Comparison of ENCODE assay signal across 8 cellular contexts in genomic region chr9:127568971-127569818, GRCh38. TPM values are rescaled to one million over a fixed set of nuclear protein-coding genes. Genes with fewer than 3 reads are reported as not detected.
DNase-seq lines count a peak whose midpoint lies in the region; ATAC-seq, FAIRE-seq and TF ChIP-seq lines count a peak whose summit lies in the region.

No MANE protein-coding gene starts in this region.

- peaks cover 39% of the 10 kb centered on the region for H3K4me1 Mint-ChIP-seq in stimulated activated naive CD8-positive, alpha-beta T cell treated with anti-CD3 and anti-CD28 coated beads, Interleukin-15, amount 100 ng/mL, for 72 hours

- no peaks in the 10 kb centered on the region for H3F3A ChIP-seq in neural cell (ENCODE audit: insufficient read depth, low read length, poor library complexity, severe bottlenecking)

- H3K27me3 ChIP-seq in RWPE2 (ENCODE audit: insufficient read depth, poor library complexity, severe bottlenecking) (no peaks in the 10 kb centered on the region), neural cell (ENCODE audit: insufficient read depth, low read depth, low read length) (no peaks in the 10 kb centered on the region)

- H3K9me2 ChIP-seq in neural cell (ENCODE audit: insufficient read depth, low read length): no peaks in the 10 kb centered on the region

- H3K27me3 Mint-ChIP-seq in stimulated activated naive CD8-positive, alpha-beta T cell treated with anti-CD3 and anti-CD28 coated beads, Interleukin-15, amount 100 ng/mL, for 72 hours: no peaks in the 10 kb centered on the region

- peak; percentile 35 for ATAC-seq in RWPE2 (ENCODE audit: low read depth)
- ATAC-seq in stimulated activated naive CD8-positive, alpha-beta T cell treated with anti-CD3 and anti-CD28 coated beads, Interleukin-15, amount 100 ng/mL, for 72 hours: peak; percentile 85
- ATAC-seq in HG03196 (IDR thresholded peaks at IDR 0.05; ENCODE audit: unreplicated experiment): no peak

- H4K20me1 ChIP-seq in neural cell (ENCODE audit: insufficient read depth): no peaks in the 10 kb centered on the region

- no peak for TF ChIP-seq CTCF in RWPE2 (IDR thresholded peaks at IDR 0.05; ENCODE audit: poor library complexity, severe bottlenecking)
- TF ChIP-seq CTCF in fibroblast of the aortic adventitia (IDR thresholded peaks at IDR 0.05; ENCODE audit: insufficient read depth, low read length): no peak
- TF ChIP-seq CTCF in neural cell (IDR thresholded peaks at IDR 0.05; ENCODE audit: poor library complexity, severe bottlenecking): no peak

- H3K4me3 ChIP-seq in RWPE2 (ENCODE audit: severe bottlenecking): peak overlapping the region; percentile 98
- H3K4me3 ChIP-seq in fibroblast of the aortic adventitia (ENCODE audit: low read depth, low read length): peak overlapping the region; percentile 91
- H3K4me3 ChIP-seq in neural cell (ENCODE audit: low read length): peak overlapping the region; percentile 88

- peak overlapping the region; percentile 34 for H3K4me2 ChIP-seq in neural cell (ENCODE audit: low read length)

- H3K4me3 Mint-ChIP-seq in stimulated activated naive CD8-positive, alpha-beta T cell treated with anti-CD3 and anti-CD28 coated beads, Interleukin-15, amount 100 ng/mL, for 72 hours: peak overlapping the region; percentile 89 to 91

- H3K27ac ChIP-seq in RWPE2 (ENCODE audit: poor library complexity, severe bottlenecking) (peak overlapping the region; percentile 98), neural cell (ENCODE audit: low read length) (peak overlapping the region; percentile 26)

- H3K9me3 Mint-ChIP-seq in stimulated activated naive CD8-positive, alpha-beta T cell treated with anti-CD3 and anti-CD28 coated beads, Interleukin-15, amount 100 ng/mL, for 72 hours: no peaks in the 10 kb centered on the region

- DNase-seq in GM12892 (ENCODE audit: insufficient read length) (peak; percentile 93), RWPE2 (ENCODE audit: low spot score) (peak; percentile 86), fibroblast of the aortic adventitia (ENCODE audit: low read depth) (peak; percentile 70)
- DNase-seq in activated effector memory CD4-positive, alpha-beta T cell treated with anti-CD3 and anti-CD28 coated beads, Interleukin-2, amount 50 U/mL, for 16 hours: peak; percentile 90
- DNase-seq in stimulated activated naive CD8-positive, alpha-beta T cell treated with anti-CD3 and anti-CD28 coated beads, Interleukin-15, amount 100 ng/mL, for 72 hours: peak; percentile 75 to 76

- H3K9ac ChIP-seq in neural cell (ENCODE audit: low read length): peak overlapping the region; percentile 88

- peak overlapping the region; percentile 51 for H2AFZ ChIP-seq in neural cell (ENCODE audit: low read depth, low read length)

- H3K4me1 ChIP-seq in RWPE2 (ENCODE audit: insufficient read depth, poor library complexity, severe bottlenecking): peaks cover 54% of the 10 kb centered on the region

- FAIRE-seq in GM12892 (lab: Jason Lieb, UNC): peak; percentile 33

- peak overlapping the region; percentile 85 to 94 for H3K27ac Mint-ChIP-seq in stimulated activated naive CD8-positive, alpha-beta T cell treated with anti-CD3 and anti-CD28 coated beads, Interleukin-15, amount 100 ng/mL, for 72 hours

- H3K79me2 ChIP-seq in neural cell (replicated peaks; ENCODE audit: insufficient read depth, low read length): no peaks in the 10 kb centered on the region

- H3K36me3 ChIP-seq in RWPE2 (ENCODE audit: low read depth) (peaks cover 35% of the 10 kb centered on the region), neural cell (ENCODE audit: insufficient read depth, low read length) (no peaks in the 10 kb centered on the region)

- TF ChIP-seq EP300 in Ishikawa (IDR thresholded peaks at IDR 0.05; ENCODE audit: borderline replicate concordance) (0 out of 2 replicates have a peak, but pooled peaks have one; percentile 44), neural cell (conservative IDR thresholded peaks at IDR 0.05; ENCODE audit: poor library complexity, severe bottlenecking) (no peak)

- no peak for TF ChIP-seq RAD21 in Ishikawa (IDR thresholded peaks at IDR 0.05; ENCODE audit: low read depth)
- no peak for TF ChIP-seq RAD21 in neural cell (conservative IDR thresholded peaks at IDR 0.05)

- H3K9me3 ChIP-seq in RWPE2 (ENCODE audit: severe bottlenecking) (no peaks in the 10 kb centered on the region), neural cell (ENCODE audit: low read length) (no peaks in the 10 kb centered on the region)

- no peak; the same call in 1 of the 2 replicates for TF ChIP-seq POLR2A in GM12892 (IDR thresholded peaks at IDR 0.05; ENCODE audit: low read depth, low read length)

TF ChIP-seq in Ishikawa, 13 proteins besides CTCF, POLR2A, EP300 and RAD21:
- TF ChIP-seq TAF1 (IDR thresholded peaks at IDR 0.05; ENCODE audit: low read depth): peak; percentile 13
- no peak for TF ChIP-seq EGR1 (IDR thresholded peaks at IDR 0.05)
- TF ChIP-seq FOXM1 (IDR thresholded peaks at IDR 0.05; ENCODE audit: borderline replicate concordance, low read depth): no peak
- TF ChIP-seq CEBPB (IDR thresholded peaks at IDR 0.05): peak; percentile 99
- peak; percentile 63; the same call in 1 of the 2 replicates for TF ChIP-seq ZBTB7A (IDR thresholded peaks at IDR 0.05; ENCODE audit: low read depth)
- TF ChIP-seq NFIC (IDR thresholded peaks at IDR 0.05): peak; percentile 6; the same call in 1 of the 2 replicates

TF ChIP-seq in neural cell, 6 proteins besides CTCF, POLR2A, EP300 and RAD21:
- TF ChIP-seq POLR2AphosphoS5 (IDR thresholded peaks at IDR 0.05) (peak; percentile 87), REST (IDR thresholded peaks at IDR 0.05; ENCODE audit: borderline replicate concordance) (peak; percentile 39), TAF1 (IDR thresholded peaks at IDR 0.05; ENCODE audit: low read depth) (peak; percentile 55), EZH2 (IDR thresholded peaks at IDR 0.05; ENCODE audit: borderline replicate concordance, insufficient read depth, low read length, poor library complexity, severe bottlenecking) (no peak), SMC3 (conservative IDR thresholded peaks at IDR 0.05; ENCODE audit: poor library complexity) (peak; percentile 21), MXI1 (conservative IDR thresholded peaks at IDR 0.05; ENCODE audit: poor library complexity, severe bottlenecking) (no peak)

RNA-seq across cellular contexts. Expression of gene STXBP1, which starts 42.9 kb away (rescaled TPM):
- 1.8 TPM for polyA plus RNA-seq in GM12892 (2012; ENCODE audit: missing spikeins)
- total RNA-seq in fibroblast of the aortic adventitia (ENCODE audit: low replicate concordance): 25.5 and 40.6 TPM in 2 replicates
- polyA plus RNA-seq in neural cell: 42.5 and 66.2 TPM in 2 replicates
- 99.6 and 157 TPM in 2 replicates for polyA minus RNA-seq in neural cell
